17 cellular contexts compared by ENCODE assay signal in genomic region chr11:126105022-126105747, GRCh38. TPM values are rescaled to one million over a fixed set of nuclear protein-coding genes. Genes with fewer than 3 reads are reported as not detected.
DNase-seq lines count a peak whose midpoint lies in the region; FAIRE-seq and TF ChIP-seq lines count a peak whose summit lies in the region.
"Had no signal": no experiment of that assay in that cellular context is flagged by ENCODE, and none has a peak within 500 bp of the region (broad histone marks: within the 10 kb centered on the region; RNA-seq: fewer than 3 reads in every experiment).

No MANE protein-coding gene starts in this region.

- no CpG with 5 or more reads among the region's 14 CpGs for WGBS in H9 (ENCODE audit: extremely low coverage, insufficient read length, low lambda C conversion rate)
- WGBS in H1 (ENCODE audit: extremely low coverage in 1 of 2, insufficient coverage in 1 of 2, insufficient read length in 1 of 2, insufficient replicate concordance in 2 of 2, low coverage in 1 of 2, low lambda C conversion rate in 2 of 2, missing lambda C conversion rate in 1 of 2), 2 experiments, result 90% methylated on average over 14 of the region's 14 CpGs; no CpG with 5 or more reads in 1 of the 2 experiments

- H3K4me1 ChIP-seq in BLaER1 (peaks cover 41% of the 10 kb centered on the region), H9 (ENCODE audit: insufficient read depth, low read length) (peaks cover 16% of the 10 kb centered on the region; the same call in 1 of the 2 replicates), H1 (replicated peaks in 1 of 4; ENCODE audit: control insufficient read depth in 3 of 4, insufficient read depth in 4 of 4, low read length in 3 of 4) (peaks cover 7 to 35% (median 17%) of the 10 kb centered on the region in 4 experiments), neural progenitor cell (peaks cover 53% of the 10 kb centered on the region)
- H3K4me1 ChIP-seq: HAP-1 had no signal

- H3K9me3 Mint-ChIP-seq in H9, result peaks cover 0 to 3% of the 10 kb centered on the region in 2 experiments; a peak in 1 of 5 replicates
- no peaks in the 10 kb centered on the region for H3K9me3 Mint-ChIP-seq in neural progenitor cell
- H3K9me3 Mint-ChIP-seq: CD8-positive, alpha-beta memory T cell had no signal

- H2BK5ac ChIP-seq in H9 (ENCODE audit: insufficient read length, low read length), result no peak overlapping the region
- peak overlapping the region; percentile 88; the same call in 1 of the 2 replicates for H2BK5ac ChIP-seq in H1 (ENCODE audit: low read depth, low read length)

- no peaks in the 10 kb centered on the region for H4K20me1 ChIP-seq in BLaER1
- H4K20me1 ChIP-seq in H9 (ENCODE audit: control insufficient read depth, insufficient read depth, insufficient read length), result no peaks in the 10 kb centered on the region
- no peaks in the 10 kb centered on the region for H4K20me1 ChIP-seq in H1 (replicated peaks in 1 of 2; ENCODE audit: control insufficient read depth in 1 of 2, insufficient read depth in 2 of 2, low read length in 2 of 2)
- H4K20me1 ChIP-seq in neural progenitor cell (ENCODE audit: low read depth), result no peaks in the 10 kb centered on the region

- no peak overlapping the region for H2AK5ac ChIP-seq in H9 (ENCODE audit: insufficient read length, low read length)
- H2AK5ac ChIP-seq in H1 (ENCODE audit: low read depth, low read length), result peak overlapping the region; percentile 84; the same call in 1 of the 2 replicates

- H3K4ac ChIP-seq in H9 (ENCODE audit: low read depth, low read length) (no peak overlapping the region), H1 (replicated peaks; ENCODE audit: insufficient read length, low read depth, low read length) (peak overlapping the region; percentile 13)

- H3K27ac ChIP-seq in BLaER1 (0 out of 2 replicates have a peak overlapping the region, but pooled peaks have one; percentile 6), H9 (ENCODE audit: insufficient read length, low read depth, low read length) (no peak overlapping the region), H1 (ENCODE audit: low read depth, low read length) (no peak overlapping the region), neural progenitor cell (no peak overlapping the region)
- H3K27ac ChIP-seq: C4-2B had no signal

- no peak overlapping the region for H3T11ph ChIP-seq in H9 (ENCODE audit: low read length)

- no peak overlapping the region for H3K9ac ChIP-seq in BLaER1
- no peak overlapping the region for H3K9ac ChIP-seq in H9 (ENCODE audit: extremely low read depth, insufficient read length, low read length)
- no peak overlapping the region for H3K9ac ChIP-seq in H1 (replicated peaks in 1 of 4; ENCODE audit: extremely low read depth in 1 of 4, low read depth in 3 of 4, low read length in 3 of 4)
- no peak overlapping the region for H3K9ac ChIP-seq in neural progenitor cell

- H3K23me2 ChIP-seq in H9 (ENCODE audit: insufficient read length, low read depth, low read length, poor library complexity, severe bottlenecking), result no peaks in the 10 kb centered on the region
- H3K23me2 ChIP-seq in H1 (ENCODE audit: low read depth, low read length), result no peaks in the 10 kb centered on the region

- H3K4me3 Mint-ChIP-seq in H9 (no peak overlapping the region; a peak in 2 of 5 replicates), neural progenitor cell (peak overlapping the region; percentile 55)
- H3K4me3 Mint-ChIP-seq: CD8-positive, alpha-beta memory T cell had no signal

- TF ChIP-seq CTCF in H9 (conservative IDR thresholded peaks at IDR 0.05) (no peak), H1 (IDR thresholded peaks at IDR 0.05; ENCODE audit: control extremely low read depth in 1 of 3, insufficient read depth in 1 of 3, low read depth in 1 of 3, low read length in 3 of 3) (no peak), neural progenitor cell (IDR thresholded peaks at IDR 0.05) (no peak)

- H4K8ac ChIP-seq in H9 (replicated peaks; ENCODE audit: insufficient read length, low read depth, low read length) (no peak overlapping the region), H1 (ENCODE audit: extremely low read depth, insufficient read depth, low read length) (0 out of 2 replicates have a peak overlapping the region, but pooled peaks have one; percentile 19)

- H3K36me3 Mint-ChIP-seq in H9 (ENCODE audit: insufficient read depth in 1 of 3, low read depth in 3 of 3), result no peaks in the 10 kb centered on the region; a peak in 1 of 7 replicates
- H3K36me3 Mint-ChIP-seq in neural progenitor cell, result no peaks in the 10 kb centered on the region
- H3K36me3 Mint-ChIP-seq: CD8-positive, alpha-beta memory T cell had no signal

- no peak overlapping the region for H4K5ac ChIP-seq in H9 (ENCODE audit: insufficient read length, low read depth, low read length)
- H4K5ac ChIP-seq in H1 (ENCODE audit: insufficient read length, low read depth, low read length), result peak overlapping the region; percentile 23

- H3K36me3 ChIP-seq in BLaER1, result no peaks in the 10 kb centered on the region
- no peaks in the 10 kb centered on the region for H3K36me3 ChIP-seq in H1 (ENCODE audit: control insufficient read depth in 2 of 4, insufficient read depth in 4 of 4, low read length in 3 of 4)
- H3K36me3 ChIP-seq in neural progenitor cell, result no peaks in the 10 kb centered on the region
- H3K36me3 ChIP-seq: HAP-1 had no signal

- H3K27ac Mint-ChIP-seq in H9 (no peak overlapping the region; a peak in 2 of 7 replicates), neural progenitor cell (peak overlapping the region; percentile 100)
- H3K27ac Mint-ChIP-seq: CD8-positive, alpha-beta memory T cell had no signal

- TF ChIP-seq POLR2A in H1 (IDR thresholded peaks at IDR 0.05; ENCODE audit: control extremely low read depth in 1 of 2, low read depth in 2 of 2, low read length in 2 of 2), result no peak

- peaks cover 51 to 58% of the 10 kb centered on the region in 2 experiments for H3K4me1 Mint-ChIP-seq in H9
- peaks cover 82% of the 10 kb centered on the region for H3K4me1 Mint-ChIP-seq in neural progenitor cell
- H3K4me1 Mint-ChIP-seq: CD8-positive, alpha-beta memory T cell had no signal

- FAIRE-seq in H1 (lab: Jason Lieb, UNC), result no peak
- FAIRE-seq: D721Med had no signal

- H2BK12ac ChIP-seq in H9 (ENCODE audit: insufficient read length, low read depth, low read length) (no peak overlapping the region), H1 (ENCODE audit: low read depth, low read length) (peak overlapping the region; percentile 85; the same call in 1 of the 2 replicates)

- H4K91ac ChIP-seq in H9 (ENCODE audit: insufficient read length, low read depth, low read length) (no peak overlapping the region), H1 (replicated peaks; ENCODE audit: insufficient read length, low read length) (peak overlapping the region; percentile 52)

- H3K4me3 ChIP-seq in BLaER1, result no peak overlapping the region
- no peak overlapping the region; a peak in 1 of 8 replicates for H3K4me3 ChIP-seq in H1 (ENCODE audit: extremely low read depth in 1 of 4, insufficient read depth in 2 of 4, low read depth in 3 of 4, low read length in 4 of 4)
- peak overlapping the region; percentile 12 for H3K4me3 ChIP-seq in neural progenitor cell
- H3K4me3 ChIP-seq: HAP-1 had no signal

- TF ChIP-seq EP300 in H1 (IDR thresholded peaks at IDR 0.05; ENCODE audit: borderline replicate concordance in 1 of 2, low read depth in 2 of 2, low read length in 2 of 2), result no peak

- H2AFZ ChIP-seq in H9 (ENCODE audit: low read length) (no peak overlapping the region), H1 (ENCODE audit: low read length) (no peak overlapping the region), neural progenitor cell (replicated peaks) (no peak overlapping the region)

- H3K4me2 ChIP-seq in BLaER1 (peak overlapping the region; percentile 64), H9 (ENCODE audit: insufficient read depth, insufficient read length, low read length) (peak overlapping the region; percentile 6), H1 (ENCODE audit: insufficient read depth in 1 of 2, low read depth in 2 of 2, low read length in 2 of 2) (peak overlapping the region; percentile 25 to 63; a peak in 2 of 4 replicates), neural progenitor cell (peak overlapping the region; percentile 67)

- H3K79me1 ChIP-seq in H9 (ENCODE audit: insufficient read depth, low read depth, low read length, poor library complexity, severe bottlenecking) (no peaks in the 10 kb centered on the region), H1 (ENCODE audit: low read depth, low read length) (no peaks in the 10 kb centered on the region)

- no peak overlapping the region for H3K56ac ChIP-seq in H9 (ENCODE audit: insufficient read length, low read depth, low read length)
- no peak overlapping the region for H3K56ac ChIP-seq in H1 (replicated peaks; ENCODE audit: insufficient read length, low read depth, low read length)

- no peak overlapping the region for H2BK120ac ChIP-seq in H9 (ENCODE audit: low read depth, low read length, poor library complexity, severe bottlenecking)
- peak overlapping the region; percentile 6 for H2BK120ac ChIP-seq in H1 (replicated peaks; ENCODE audit: low read depth, low read length)

- H3K14ac ChIP-seq in H9 (ENCODE audit: insufficient read depth, low read length) (no peak overlapping the region), H1 (ENCODE audit: insufficient read length) (no peak overlapping the region)

- H3K18ac ChIP-seq in H9 (ENCODE audit: insufficient read length, low read depth, low read length) (no peak overlapping the region), H1 (ENCODE audit: extremely low read depth, low read length) (peak overlapping the region; percentile 96)

- no peak overlapping the region for H2BK15ac ChIP-seq in H9 (ENCODE audit: low read depth, low read length)
- peak overlapping the region; percentile 98; the same call in 1 of the 2 replicates for H2BK15ac ChIP-seq in H1 (ENCODE audit: low read length)

- POLR2A ChIA-PET in H1 (lab: Charles Lee; ENCODE audit: partially characterized antibody), result interaction anchor here (0.7 to 2.8 kb wide), 5 partner anchors 9 to 218 kb away, joined by 4 to 9 read pairs (median 4); partner anchors contain the start of gene HYLS1

- H3K23ac ChIP-seq in H9 (ENCODE audit: insufficient read length, low read depth, low read length) (no peak overlapping the region), H1 (ENCODE audit: insufficient read length) (no peak overlapping the region)

- no peaks in the 10 kb centered on the region for H3K27me3 ChIP-seq in BLaER1
- H3K27me3 ChIP-seq in H9 (ENCODE audit: insufficient read depth, low read length), result no peaks in the 10 kb centered on the region
- no peaks in the 10 kb centered on the region; a peak in 1 of 7 replicates for H3K27me3 ChIP-seq in H1 (replicated peaks in 1 of 4; ENCODE audit: control insufficient read depth in 3 of 4, extremely low read depth in 1 of 4, insufficient read depth in 3 of 4, low read length in 3 of 4)
- H3K27me3 ChIP-seq in neural progenitor cell, result no peaks in the 10 kb centered on the region

- no peak for TF ChIP-seq RAD21 in H1 (IDR thresholded peaks at IDR 0.05 in 1 of 2, conservative IDR thresholded peaks at IDR 0.05 in 1 of 2; ENCODE audit: low read depth in 2 of 2, low read length in 2 of 2)

- no peaks in the 10 kb centered on the region for H3K79me2 ChIP-seq in H9 (ENCODE audit: insufficient read depth, low read length)
- H3K79me2 ChIP-seq in H1 (ENCODE audit: control insufficient read depth in 1 of 2, insufficient read depth in 2 of 2, low read length in 2 of 2), result no peaks in the 10 kb centered on the region
- no peaks in the 10 kb centered on the region for H3K79me2 ChIP-seq in neural progenitor cell (ENCODE audit: low read depth)

- H2BK20ac ChIP-seq in H9 (ENCODE audit: low read depth, low read length, poor library complexity, severe bottlenecking) (no peak overlapping the region), H1 (ENCODE audit: low read length) (peak overlapping the region; percentile 99)

- DNase-seq in H9, result no peak
- DNase-seq in H1 (ENCODE audit: low read depth in 1 of 2, low spot score in 2 of 2), result no peak
- DNase-seq in neural progenitor cell (ENCODE audit: low spot score), result no peak
- DNase-seq in stimulated activated CD4-positive, alpha-beta T cell treated with anti-CD3 and anti-CD28 coated beads, Interleukin-2, amount 100 ng/mL, for 48 hours, result no peak
- DNase-seq in NCI-H69 (lab: John Stamatoyannopoulos, UW), result no peak
- DNase-seq in COLO829 (ENCODE audit: low spot score), result no peak
- no peak for DNase-seq in NK-92 (lab: John Stamatoyannopoulos, UW; ENCODE audit: unreplicated experiment)
- DNase-seq: 8988T; CD8-positive, alpha-beta memory T cell; GDM1; IMR-90; MV-4-11; NCI-H446 had no signal

- CTCF ChIA-PET in H1 (lab: Charles Lee; ENCODE audit: partially characterized antibody), result interaction anchor here (0.6 to 6.4 kb wide), 17 partner anchors 10 to 774 kb away, joined by 3 to 42 read pairs (median 4); no protein-coding TSS in a partner anchor

- H3K9me3 ChIP-seq in BLaER1 (no peaks in the 10 kb centered on the region), H9 (ENCODE audit: control insufficient read depth, low read depth, low read length) (no peaks in the 10 kb centered on the region), H1 (ENCODE audit: insufficient read depth in 2 of 2, low read depth in 1 of 2, low read length in 1 of 2) (no peaks in the 10 kb centered on the region), neural progenitor cell (ENCODE audit: low read depth) (no peaks in the 10 kb centered on the region)
- H3K9me3 ChIP-seq: HAP-1 had no signal

- peaks cover 4% of the 10 kb centered on the region for H3K27me3 Mint-ChIP-seq in H9 (ENCODE audit: low read depth)
- H3K27me3 Mint-ChIP-seq in neural progenitor cell (ENCODE audit: insufficient read depth, low read depth), result peaks cover 8% of the 10 kb centered on the region

- H3F3A ChIP-seq in neural progenitor cell (ENCODE audit: low read depth), result peaks cover 33% of the 10 kb centered on the region

RNA-seq across cellular contexts. Expression of gene CDON, which starts 42.5 kb away (rescaled TPM):
- total RNA-seq in H9 (2021) (16.0 and 17.2 TPM in 2 replicates), neural progenitor cell (ENCODE audit: low replicate concordance) (50.5 and 71.3 TPM in 2 replicates)
- total RNA-seq in H1 (2021; fragmentation: NEBNext Ultra II Directional; extraction: Animal tissue kit (Norgen Biotek cat#: 25700)), result 32.5 and 32.9 TPM in 2 replicates
- polyA plus RNA-seq in H1 (2011; rRNA removed), result 11.0 and 11.5 TPM in 2 replicates
- 9.9 TPM for polyA plus RNA-seq in H1 (2011; cell fraction: cytosol; rRNA removed)
- polyA plus RNA-seq in H1 (2011; cell fraction: nucleus; rRNA removed), result 17.0 TPM
- polyA plus RNA-seq in H1 (2012, experiment 1 of 2), result 8.7 to 16.6 TPM (median 13.3 TPM) in 4 replicates
- 1.1 TPM for polyA plus RNA-seq in H1 (2012, experiment 2 of 2)
- 13.0 TPM for polyA plus RNA-seq in H1 (2013, experiment 1 of 2)
- 14.4 TPM for polyA plus RNA-seq in H1 (2013, experiment 2 of 2)
- polyA minus RNA-seq in H1 (2011; rRNA and poly(A)+ RNA removed), result 38.4 and 52.2 TPM in 2 replicates
- polyA minus RNA-seq in H1 (2011; cell fraction: cytosol; rRNA and poly(A)+ RNA removed), result 25.5 TPM
- 43.3 TPM for polyA minus RNA-seq in H1 (2011; cell fraction: nucleus; rRNA and poly(A)+ RNA removed)
- polyA plus RNA-seq: CD8-positive, alpha-beta memory T cell had no signal

Comparison
In these comparisons a context has a peak if more than half of its experiments do, and no peak if none do; other contexts are left out.
1. H3K4me2 ChIP-seq: peak in every context shown above with its lines; median percentile 67 in neural progenitor cell; 64 in BLaER1; 44 in H1; 6 in H9.